In the genomic region with DNA sequence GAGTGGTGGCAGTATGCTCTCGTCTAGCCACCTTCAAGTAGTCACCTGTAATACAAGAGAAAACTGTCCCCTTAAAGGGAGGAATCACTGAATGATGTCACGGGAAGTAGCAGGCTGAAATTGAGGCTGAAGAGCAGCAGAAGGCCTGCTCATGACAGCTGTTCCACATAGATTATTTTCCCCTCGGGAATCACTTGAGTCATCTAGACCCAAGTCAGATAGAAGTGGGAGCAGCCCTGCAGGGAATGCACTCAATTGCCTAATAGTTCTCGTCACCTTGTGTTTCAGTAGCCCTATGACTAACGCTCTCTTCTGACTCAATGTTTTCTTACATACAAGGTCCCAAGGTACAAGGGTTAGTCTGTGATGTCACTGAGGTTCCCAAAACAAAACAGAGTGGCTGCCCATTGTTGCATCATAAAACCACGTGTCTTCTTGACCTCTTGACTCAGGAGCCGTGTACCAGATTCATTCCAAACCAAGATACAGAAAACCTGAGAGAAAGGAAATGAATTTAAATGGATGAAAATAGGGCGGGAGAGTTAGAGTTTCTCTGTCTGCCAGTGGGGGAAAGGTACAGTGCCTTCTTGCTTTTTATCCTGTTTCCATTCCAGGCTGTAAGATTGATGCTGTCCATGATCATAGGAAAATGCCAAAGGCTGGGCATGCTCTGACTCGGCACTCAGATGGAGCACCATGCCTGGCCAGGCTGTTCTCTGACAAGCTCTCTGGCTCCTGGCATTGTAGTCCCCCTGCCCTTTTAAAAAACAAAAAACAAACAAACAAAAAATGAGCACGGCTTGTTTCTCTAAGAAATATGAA, we compare ENCODE assay signal across 8 cellular contexts. TPM values are rescaled to one million over a fixed set of nuclear protein-coding genes. Genes with fewer than 3 reads are reported as not detected.
A peak's percentile ranks its signal among the peaks of the same experiment; 100 is the strongest.
DNase-seq lines count a peak whose midpoint lies in the region; ATAC-seq and TF ChIP-seq lines count a peak whose summit lies in the region.

No MANE protein-coding gene starts in this region.

- H4K20me1 ChIP-seq in smooth muscle cell (ENCODE audit: low read depth): no peaks in the 10 kb centered on the region

- peak overlapping the region; percentile 71 for H3K9ac ChIP-seq in smooth muscle cell (ENCODE audit: low read depth)

- no peaks in the 10 kb centered on the region for H3K79me2 ChIP-seq in smooth muscle cell (ENCODE audit: low read depth)

- TF ChIP-seq CTCF in GM13977 (IDR thresholded peaks at IDR 0.05; ENCODE audit: extremely low read depth, insufficient read depth, missing control alignments) (no peak), smooth muscle cell (IDR thresholded peaks at IDR 0.05; ENCODE audit: borderline replicate concordance, insufficient read depth, poor library complexity, severe bottlenecking) (no peak)

- peaks cover 13% of the 10 kb centered on the region for H3K36me3 Mint-ChIP-seq in T-helper 1 cell treated with Interleukin-12 subunit alpha and Interleukin-12 subunit beta and Interleukin-4 antibody, amounts not matched to agents 30 μg/mL and 1 μg/mL, for 36 hours (ENCODE audit: low read depth)

- H3F3A ChIP-seq in smooth muscle cell (ENCODE audit: low read depth): peaks cover 18% of the 10 kb centered on the region

- in situ Hi-C loops in GM13977 (cut with MboI; ENCODE audit: low pct_unique_long_range_greater_than_20kb, low sequenced_read_pairs, unreplicated experiment): no loop called here
- in situ Hi-C loops in G401 (cut with HindIII; ENCODE audit: low sequenced_read_pairs): no loop called here

- H3K4me3 Mint-ChIP-seq in T-helper 1 cell treated with Interleukin-12 subunit alpha and Interleukin-12 subunit beta and Interleukin-4 antibody, amounts not matched to agents 30 μg/mL and 1 μg/mL, for 36 hours: no peak overlapping the region

- no peaks in the 10 kb centered on the region for H3K27me3 ChIP-seq in smooth muscle cell (ENCODE audit: low read depth)

- H2AFZ ChIP-seq in smooth muscle cell (ENCODE audit: low read depth): no peak overlapping the region

- H3K9me3 ChIP-seq in smooth muscle cell (replicated peaks; ENCODE audit: low read depth): no peaks in the 10 kb centered on the region

- no peaks in the 10 kb centered on the region for H3K27me3 Mint-ChIP-seq in T-helper 1 cell treated with Interleukin-12 subunit alpha and Interleukin-12 subunit beta and Interleukin-4 antibody, amounts not matched to agents 30 μg/mL and 1 μg/mL, for 36 hours (ENCODE audit: low read depth)

- DNase-seq in GM13977 (ENCODE audit: low spot score) (peak; percentile 19), foreskin melanocyte (peak; percentile 78), smooth muscle cell (lab: John Stamatoyannopoulos, UW; ENCODE audit: unreplicated experiment) (no peak), G401 (ENCODE audit: low spot score) (no peak), cortex of kidney (lab: John Stamatoyannopoulos, UW) (no peak)

- no peak overlapping the region for H3K4me3 ChIP-seq in smooth muscle cell

- peaks cover 17% of the 10 kb centered on the region for H3K4me1 ChIP-seq in smooth muscle cell (ENCODE audit: low read depth)

- H3K9me3 Mint-ChIP-seq in T-helper 1 cell treated with Interleukin-12 subunit alpha and Interleukin-12 subunit beta and Interleukin-4 antibody, amounts not matched to agents 30 μg/mL and 1 μg/mL, for 36 hours: no peaks in the 10 kb centered on the region

- H3K36me3 ChIP-seq in smooth muscle cell (ENCODE audit: low read depth): no peaks in the 10 kb centered on the region

- ATAC-seq in HG03378 (IDR thresholded peaks at IDR 0.05; ENCODE audit: unreplicated experiment): peak; percentile 75
- no peak for ATAC-seq in HG03025 (IDR thresholded peaks at IDR 0.05; ENCODE audit: low FRiP score, unreplicated experiment)

- H3K4me2 ChIP-seq in smooth muscle cell: no peak overlapping the region

- H3K4me1 Mint-ChIP-seq in T-helper 1 cell treated with Interleukin-12 subunit alpha and Interleukin-12 subunit beta and Interleukin-4 antibody, amounts not matched to agents 30 μg/mL and 1 μg/mL, for 36 hours (ENCODE audit: low read depth): peaks cover 13% of the 10 kb centered on the region

- H3K27ac ChIP-seq in smooth muscle cell (ENCODE audit: low read depth): peak overlapping the region; percentile 98

- H3K27ac Mint-ChIP-seq in T-helper 1 cell treated with Interleukin-12 subunit alpha and Interleukin-12 subunit beta and Interleukin-4 antibody, amounts not matched to agents 30 μg/mL and 1 μg/mL, for 36 hours: peak overlapping the region; percentile 49

- 48% methylated on average over 10 of the region's 10 CpGs for WGBS in smooth muscle cell (ENCODE audit: low lambda C conversion rate)

RNA-seq across cellular contexts. Expression of a gene that starts 21.6 kb away (rescaled TPM):
- total RNA-seq in smooth muscle cell: 39.9 and 50.5 TPM in 2 replicates
- polyA plus RNA-seq in smooth muscle cell: 22.1 and 24.3 TPM in 2 replicates
- total RNA-seq in G401 (2014; rRNA removed; shearing (Covaris generic)): 0.86 TPM in 1 of 2 replicates, not detected in the other

RNA-seq across cellular contexts. Expression of a gene that starts 40.2 kb away (rescaled TPM):
- total RNA-seq in smooth muscle cell: 31.7 and 34.3 TPM in 2 replicates
- 29.9 and 37.1 TPM in 2 replicates for polyA plus RNA-seq in smooth muscle cell
- total RNA-seq in G401 (2014; rRNA removed; shearing (Covaris generic)): 33.2 and 48.1 TPM in 2 replicates

Comparison
In these comparisons a context has a peak if more than half of its experiments do, and no peak if none do; other contexts are left out.
1. DNase-seq: peak in GM13977 (single experiment) and foreskin melanocyte (single experiment); none in smooth muscle cell (single experiment), G401 (single experiment) and cortex of kidney (single experiment).
2. RNA of a gene that starts 21.6 kb away (total RNA-seq): 39.9 to 50.5 TPM in smooth muscle cell; 0.86 TPM in G401; every median in the first group is over 10 times any median in the second.